In the genomic region with DNA sequence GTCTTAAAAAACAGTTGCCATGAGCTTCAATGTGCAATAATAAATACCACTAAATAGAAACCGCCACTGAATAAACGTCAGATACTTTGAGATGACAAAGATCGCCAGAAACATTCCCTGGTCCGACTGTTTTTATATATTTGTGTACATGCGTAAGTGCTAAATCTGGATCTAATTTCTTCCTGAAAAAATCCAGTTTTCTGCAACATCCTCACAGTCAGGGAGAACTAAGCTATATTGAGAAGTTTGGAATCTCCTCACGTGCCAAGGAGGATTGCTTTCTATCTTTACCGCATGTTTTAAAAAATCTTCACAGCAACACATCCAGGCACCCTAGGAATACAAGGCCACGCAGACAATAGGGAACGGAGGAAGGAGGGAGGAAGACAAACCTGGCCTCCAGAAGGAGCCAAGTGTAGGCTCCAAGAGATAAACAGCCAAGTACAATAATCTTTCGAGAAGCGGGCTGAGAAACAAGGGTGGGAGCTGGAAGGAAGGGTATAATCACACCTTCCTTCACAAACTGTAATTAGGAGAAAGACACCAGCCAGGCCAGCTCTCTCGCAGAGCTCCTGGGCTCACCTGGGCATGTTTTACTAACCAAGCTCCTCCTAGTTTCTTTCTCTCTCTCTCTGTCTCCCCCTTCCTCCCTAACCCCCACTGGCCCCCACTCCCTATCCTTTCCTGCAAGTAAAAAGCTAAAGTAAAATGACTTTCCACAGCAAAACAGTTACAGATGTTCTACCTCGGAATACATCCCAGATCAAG, we compare ENCODE assay signal across 9 cellular contexts. TPM values are rescaled to one million over a fixed set of nuclear protein-coding genes. Genes with fewer than 3 reads are reported as not detected.
DNase-seq lines count a peak whose midpoint lies in the region; ATAC-seq and TF ChIP-seq lines count a peak whose summit lies in the region.
"Had no signal": no experiment of that assay in that cellular context is flagged by ENCODE, and none has a peak within 500 bp of the region (broad histone marks: within the 10 kb centered on the region; RNA-seq: fewer than 3 reads in every experiment).

No MANE protein-coding gene starts in this region.

- H3K4me1 ChIP-seq in smooth muscle cell (ENCODE audit: low read depth) = peaks cover 70% of the 10 kb centered on the region

- H3K79me2 ChIP-seq in smooth muscle cell (ENCODE audit: low read depth) = peaks cover 100% of the 10 kb centered on the region

- peaks cover 17% of the 10 kb centered on the region for H3F3A ChIP-seq in smooth muscle cell (ENCODE audit: low read depth)

- H3K9me3 ChIP-seq in smooth muscle cell (replicated peaks; ENCODE audit: low read depth) = no peaks in the 10 kb centered on the region

- peak overlapping the region; percentile 97 for H3K27ac ChIP-seq in smooth muscle cell (ENCODE audit: low read depth)

- H3K4me3 Mint-ChIP-seq in activated T-helper 17 cell treated with anti-CD3 and anti-CD28 coated beads, Interleukin-2, amount 50 U/mL, for 72 hours = peak overlapping the region; percentile 9
- no peak overlapping the region for H3K4me3 Mint-ChIP-seq in stimulated activated naive B cell treated with anti-CD40 and anti-IgM and Interleukin-4, amounts not matched to agents 10 μg/mL and 1 μg/mL and 100 μg/mL, for 72 hours

- peak overlapping the region; percentile 78 for H3K4me3 ChIP-seq in smooth muscle cell

- H3K36me3 ChIP-seq in smooth muscle cell (ENCODE audit: low read depth) = no peaks in the 10 kb centered on the region

- TF ChIP-seq CTCF in smooth muscle cell (IDR thresholded peaks at IDR 0.05; ENCODE audit: borderline replicate concordance, insufficient read depth, poor library complexity, severe bottlenecking) = no peak

- H3K27ac Mint-ChIP-seq in activated T-helper 17 cell treated with anti-CD3 and anti-CD28 coated beads, Interleukin-2, amount 50 U/mL, for 72 hours = no peak overlapping the region
- H3K27ac Mint-ChIP-seq in stimulated activated naive B cell treated with anti-CD40 and anti-IgM and Interleukin-4, amounts not matched to agents 10 μg/mL and 1 μg/mL and 100 μg/mL, for 72 hours = no peak overlapping the region

- peaks cover 85% of the 10 kb centered on the region for H4K20me1 ChIP-seq in smooth muscle cell (ENCODE audit: low read depth)

- no peaks in the 10 kb centered on the region for H3K9me3 Mint-ChIP-seq in activated T-helper 17 cell treated with anti-CD3 and anti-CD28 coated beads, Interleukin-2, amount 50 U/mL, for 72 hours
- H3K9me3 Mint-ChIP-seq in stimulated activated naive B cell treated with anti-CD40 and anti-IgM and Interleukin-4, amounts not matched to agents 10 μg/mL and 1 μg/mL and 100 μg/mL, for 72 hours = no peaks in the 10 kb centered on the region

- peak overlapping the region; percentile 94 for H3K4me2 ChIP-seq in smooth muscle cell

- no peaks in the 10 kb centered on the region for H3K27me3 ChIP-seq in smooth muscle cell (ENCODE audit: low read depth)

- no peak for ATAC-seq in activated T-helper 17 cell treated with anti-CD3 and anti-CD28 coated beads, Interleukin-2, amount 50 U/mL, for 72 hours (replicated peaks)
- ATAC-seq in HG03520 (IDR thresholded peaks at IDR 0.05; ENCODE audit: unreplicated experiment) = no peak
- no peak for ATAC-seq in stimulated activated naive B cell treated with anti-CD40 and anti-IgM and Interleukin-4, amounts not matched to agents 10 μg/mL and 1 μg/mL and 100 μg/mL, for 72 hours (replicated peaks)

- peak overlapping the region; percentile 67 for H3K9ac ChIP-seq in smooth muscle cell (ENCODE audit: low read depth)

- peaks cover 35% of the 10 kb centered on the region for H3K36me3 Mint-ChIP-seq in activated T-helper 17 cell treated with anti-CD3 and anti-CD28 coated beads, Interleukin-2, amount 50 U/mL, for 72 hours (ENCODE audit: low read depth)
- H3K36me3 Mint-ChIP-seq in stimulated activated naive B cell treated with anti-CD40 and anti-IgM and Interleukin-4, amounts not matched to agents 10 μg/mL and 1 μg/mL and 100 μg/mL, for 72 hours = peaks cover 8% of the 10 kb centered on the region in 2 donors

- no peaks in the 10 kb centered on the region for H3K27me3 Mint-ChIP-seq in activated T-helper 17 cell treated with anti-CD3 and anti-CD28 coated beads, Interleukin-2, amount 50 U/mL, for 72 hours
- no peaks in the 10 kb centered on the region for H3K27me3 Mint-ChIP-seq in stimulated activated naive B cell treated with anti-CD40 and anti-IgM and Interleukin-4, amounts not matched to agents 10 μg/mL and 1 μg/mL and 100 μg/mL, for 72 hours

- H3K4me1 Mint-ChIP-seq in activated T-helper 17 cell treated with anti-CD3 and anti-CD28 coated beads, Interleukin-2, amount 50 U/mL, for 72 hours = peaks cover 42% of the 10 kb centered on the region
- peaks cover 37 to 43% of the 10 kb centered on the region in 2 donors for H3K4me1 Mint-ChIP-seq in stimulated activated naive B cell treated with anti-CD40 and anti-IgM and Interleukin-4, amounts not matched to agents 10 μg/mL and 1 μg/mL and 100 μg/mL, for 72 hours

- H2AFZ ChIP-seq in smooth muscle cell (ENCODE audit: low read depth) = no peak overlapping the region

- 29% methylated on average over 13 of the region's 13 CpGs for WGBS in smooth muscle cell (ENCODE audit: low lambda C conversion rate)

- DNase-seq in HT1080 (ENCODE audit: low read depth) (peak; percentile 29), hepatic stellate cell (ENCODE audit: low spot score) (peak; percentile 34), smooth muscle cell (lab: John Stamatoyannopoulos, UW; ENCODE audit: unreplicated experiment) (no peak), pons (ENCODE audit: low spot score) (no peak)
- DNase-seq in stimulated activated CD8-positive, alpha-beta memory T cell treated with anti-CD3 and anti-CD28 coated beads, Interleukin-4, amount 100 ng/mL, for 48 hours = no peak
- no peak for DNase-seq in stimulated activated naive B cell treated with anti-CD40 and anti-IgM and Interleukin-4, amounts not matched to agents 10 μg/mL and 1 μg/mL and 100 μg/mL, for 72 hours
- DNase-seq: MV-4-11 had no signal

RNA-seq across cellular contexts. Expression of a gene that starts 5.6 kb away (rescaled TPM):
- 40.3 and 57.4 TPM in 2 replicates for total RNA-seq in HT1080 (2014; rRNA removed; shearing (Covaris generic))
- 56.4 and 67.5 TPM in 2 replicates for polyA plus RNA-seq in HT1080 (2015; cell fraction: cytosol; rRNA removed)
- 106 and 110 TPM in 2 replicates for polyA plus RNA-seq in HT1080 (2015; cell fraction: nucleus; rRNA removed)
- 10 to 100 TPM; 34.3 to 42.4 TPM for total RNA-seq in activated T-helper 17 cell treated with anti-CD3 and anti-CD28 coated beads, Interleukin-2, amount 50 U/mL, for 72 hours
- 109 and 149 TPM in 2 replicates for total RNA-seq in smooth muscle cell
- 64.3 and 72.0 TPM in 2 replicates for polyA plus RNA-seq in smooth muscle cell

Comparison
In these comparisons a context has a peak if more than half of its experiments do, and no peak if none do; other contexts are left out.
1. DNase-seq: peak in HT1080 (single experiment) and hepatic stellate cell (single experiment); none in smooth muscle cell (single experiment), stimulated activated CD8-positive, alpha-beta memory T cell treated with anti-CD3 and anti-CD28 coated beads, Interleukin-4, amount 100 ng/mL, for 48 hours (single experiment), pons (single experiment) and stimulated activated naive B cell treated with anti-CD40 and anti-IgM and Interleukin-4, amounts not matched to agents 10 μg/mL and 1 μg/mL and 100 μg/mL, for 72 hours (single experiment).